In the genomic region with DNA sequence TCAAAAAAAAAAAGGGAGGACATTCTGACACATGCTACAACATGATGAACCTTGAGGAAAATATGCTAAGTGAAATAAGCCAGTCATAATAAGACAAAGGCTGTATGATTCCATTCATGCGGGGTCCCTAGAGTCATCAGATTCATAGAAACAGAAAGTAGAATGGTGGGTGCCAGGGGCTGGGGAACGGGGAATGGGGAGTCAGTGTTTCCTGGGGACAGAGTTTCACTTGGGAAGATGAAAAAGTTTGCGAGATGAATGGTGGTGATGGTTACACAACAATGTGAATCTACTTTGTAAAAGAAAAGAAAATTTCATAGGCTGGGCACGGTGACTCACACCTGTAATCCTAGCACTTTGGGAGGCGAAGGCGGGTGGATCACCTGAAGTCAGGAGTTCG, we compare ENCODE assay signal across 26 cellular contexts. TPM values are rescaled to one million over a fixed set of nuclear protein-coding genes. Genes with fewer than 3 reads are reported as not detected.
DNase-seq lines count a peak whose midpoint lies in the region; ATAC-seq and TF ChIP-seq lines count a peak whose summit lies in the region.
"Had no signal": no experiment of that assay in that cellular context is flagged by ENCODE, and none has a peak within 500 bp of the region (broad histone marks: within the 10 kb centered on the region; RNA-seq: fewer than 3 reads in every experiment).

No MANE protein-coding gene starts in this region.

- no peaks in the 10 kb centered on the region for H3K36me3 Mint-ChIP-seq in activated naive CD4-positive, alpha-beta T cell treated with anti-CD3 and anti-CD28 coated beads, Interleukin-2, amount 10 ng/mL, durations not matched to agents 7 days and 5 days
- H3K36me3 Mint-ChIP-seq in activated naive CD4-positive, alpha-beta T cell treated with anti-CD3 and anti-CD28 coated beads, Interleukin-2, amount 50 U/mL, for 72 hours, result no peaks in the 10 kb centered on the region
- H3K36me3 Mint-ChIP-seq: neural progenitor cell, type B pancreatic cell had no signal

- POLR2A ChIA-PET in PC-3 (lab: Charles Lee; ENCODE audit: unreplicated experiment), result no interaction called here

- H3F3A ChIP-seq in PC-3 (ENCODE audit: low read length, unreplicated experiment), result no peaks in the 10 kb centered on the region

- H3K27ac ChIP-seq in upper lobe of right lung (no peak overlapping the region), PC-3 (ENCODE audit: low read length) (no peak overlapping the region)
- H3K27ac ChIP-seq: ascending aorta, neural progenitor cell, parathyroid adenoma, SK-N-MC had no signal

- no peak overlapping the region for H3K4me3 Mint-ChIP-seq in activated naive CD4-positive, alpha-beta T cell treated with anti-CD3 and anti-CD28 coated beads, Interleukin-2, amount 10 ng/mL, durations not matched to agents 7 days and 5 days
- H3K4me3 Mint-ChIP-seq: endodermal cell; neural progenitor cell; T-helper 1 cell treated with Interleukin-12 subunit alpha and Interleukin-12 subunit beta and Interleukin-4 antibody, amounts not matched to agents 30 μg/mL and 1 μg/mL, for 36 hours; type B pancreatic cell had no signal

- DNase-seq in activated naive CD4-positive, alpha-beta T cell treated with Interleukin-2 at 50 U/mL for 16 hours, result peak; percentile 50
- no peak for DNase-seq in activated naive CD4-positive, alpha-beta T cell treated with anti-CD3 and anti-CD28 coated beads, Interleukin-2, amount 10 ng/mL, durations not matched to agents 7 days and 5 days
- peak in 1 of 2 donors; percentile 58 for DNase-seq in activated naive CD4-positive, alpha-beta T cell treated with anti-CD3 and anti-CD28 coated beads, Interleukin-2, amount 50 U/mL, for 72 hours (ENCODE audit: low spot score in 2 of 2)
- DNase-seq in stimulated activated CD4-positive, alpha-beta T cell treated with anti-CD3 and anti-CD28 coated beads, Interleukin-1b, Interleukin-23, amount 100 ng/mL, for 48 hours, result peak; percentile 76
- DNase-seq in upper lobe of right lung, result peak; percentile 21
- DNase-seq in hippocampal formation (lab: John Stamatoyannopoulos, UW), result no peak
- DNase-seq in PC-3, result no peak
- DNase-seq: endodermal cell, foreskin fibroblast, heart right ventricle, MV-4-11, NCI-H146, NCI-H446, small intestine, substantia nigra had no signal

- no peak overlapping the region for H3K9ac ChIP-seq in PC-3 (ENCODE audit: low read length)
- H3K9ac ChIP-seq: BLaER1 treated with 17β-estradiol and CSF1 and Interleukin-3, amounts not matched to agents 10 nM and 100 nM; neural progenitor cell; parathyroid adenoma had no signal

- H3K9me2 ChIP-seq in PC-3 (replicated peaks; ENCODE audit: low read length), result no peaks in the 10 kb centered on the region

- H3K9me3 ChIP-seq in upper lobe of right lung, result no peaks in the 10 kb centered on the region
- no peaks in the 10 kb centered on the region for H3K9me3 ChIP-seq in PC-3 (ENCODE audit: low read length)
- H3K9me3 ChIP-seq: ascending aorta; BLaER1 treated with 17β-estradiol and CSF1 and Interleukin-3, amounts not matched to agents 10 nM and 100 nM; heart right ventricle had no signal

- H3K4me1 ChIP-seq in upper lobe of right lung (peaks cover 3% of the 10 kb centered on the region), PC-3 (ENCODE audit: insufficient read depth, low read length) (no peaks in the 10 kb centered on the region)
- H3K4me1 ChIP-seq: ascending aorta, neural progenitor cell, parathyroid adenoma had no signal

- H2AFZ ChIP-seq in PC-3 (ENCODE audit: low read length), result no peak overlapping the region
- H2AFZ ChIP-seq: neural progenitor cell, parathyroid adenoma had no signal

- H3K36me3 ChIP-seq in upper lobe of right lung, result no peaks in the 10 kb centered on the region
- no peaks in the 10 kb centered on the region for H3K36me3 ChIP-seq in PC-3 (ENCODE audit: low read depth, low read length)
- H3K36me3 ChIP-seq: ascending aorta, heart right ventricle, neural progenitor cell had no signal

- intact Hi-C loops in upper lobe of right lung (cut with DNase I), result no loop called here
- intact Hi-C loops in PC-3 (cut with micrococcal nuclease), result no loop called here

- BruUV-seq in PC-3 (replicated peaks; lab: Mats Ljungman, UMichigan), result no TSS peak

- H3K27me3 Mint-ChIP-seq in activated naive CD4-positive, alpha-beta T cell treated with anti-CD3 and anti-CD28 coated beads, Interleukin-2, amount 10 ng/mL, durations not matched to agents 7 days and 5 days, result peaks cover 43% of the 10 kb centered on the region

- ATAC-seq in activated naive CD4-positive, alpha-beta T cell treated with anti-CD3 and anti-CD28 coated beads, Interleukin-2, amount 50 U/mL, for 72 hours, result peak; percentile 86 to 93
- ATAC-seq in upper lobe of right lung (no peak), PC-3 (no peak)
- ATAC-seq: esophagus mucosa, heart right ventricle had no signal

- H3K4me3 ChIP-seq in upper lobe of right lung (no peak overlapping the region), PC-3 (ENCODE audit: low read length) (no peak overlapping the region)
- H3K4me3 ChIP-seq: ascending aorta; BLaER1 treated with 17β-estradiol and CSF1 and Interleukin-3, amounts not matched to agents 10 nM and 100 nM; heart right ventricle; neural progenitor cell; SK-N-MC had no signal

- H3K4me1 Mint-ChIP-seq in activated naive CD4-positive, alpha-beta T cell treated with anti-CD3 and anti-CD28 coated beads, Interleukin-2, amount 10 ng/mL, durations not matched to agents 7 days and 5 days, result no peaks in the 10 kb centered on the region
- H3K4me1 Mint-ChIP-seq: endodermal cell, neural progenitor cell had no signal

- CTCF ChIA-PET in activated naive CD4-positive, alpha-beta T cell treated with anti-CD3 and anti-CD28 coated beads, Interleukin-2, amount 10 ng/mL, durations not matched to agents 7 days and 5 days (lab: Charles Lee), result no interaction called here
- CTCF ChIA-PET in PC-3 (lab: Charles Lee), result no interaction called here

- TF ChIP-seq CTCF in upper lobe of right lung (IDR thresholded peaks at IDR 0.05) (no peak), PC-3 (conservative IDR thresholded peaks at IDR 0.05; ENCODE audit: low read depth, low read length) (no peak)

- no peaks in the 10 kb centered on the region for H3K79me2 ChIP-seq in PC-3 (ENCODE audit: low read length)
- H3K79me2 ChIP-seq: parathyroid adenoma had no signal

- no peaks in the 10 kb centered on the region for H3K9me3 Mint-ChIP-seq in activated naive CD4-positive, alpha-beta T cell treated with anti-CD3 and anti-CD28 coated beads, Interleukin-2, amount 10 ng/mL, durations not matched to agents 7 days and 5 days
- no peaks in the 10 kb centered on the region for H3K9me3 Mint-ChIP-seq in activated naive CD4-positive, alpha-beta T cell treated with anti-CD3 and anti-CD28 coated beads, Interleukin-2, amount 50 U/mL, for 72 hours
- H3K9me3 Mint-ChIP-seq: endodermal cell; neural progenitor cell; T-helper 1 cell treated with Interleukin-12 subunit alpha and Interleukin-12 subunit beta and Interleukin-4 antibody, amounts not matched to agents 30 μg/mL and 1 μg/mL, for 36 hours; type B pancreatic cell had no signal

- H3K4me2 ChIP-seq in PC-3 (ENCODE audit: low read length), result no peak overlapping the region
- H3K4me2 ChIP-seq: neural progenitor cell had no signal

- H3K27me3 ChIP-seq in upper lobe of right lung, result no peaks in the 10 kb centered on the region
- peaks cover 51% of the 10 kb centered on the region for H3K27me3 ChIP-seq in PC-3 (ENCODE audit: low read length)
- H3K27me3 ChIP-seq: ascending aorta had no signal

- no peak overlapping the region for H3K27ac Mint-ChIP-seq in activated naive CD4-positive, alpha-beta T cell treated with anti-CD3 and anti-CD28 coated beads, Interleukin-2, amount 10 ng/mL, durations not matched to agents 7 days and 5 days
- peak overlapping the region in 1 of 2 donors; percentile 71 for H3K27ac Mint-ChIP-seq in activated naive CD4-positive, alpha-beta T cell treated with anti-CD3 and anti-CD28 coated beads, Interleukin-2, amount 50 U/mL, for 72 hours
- H3K27ac Mint-ChIP-seq: endodermal cell; neural progenitor cell; T-helper 1 cell treated with Interleukin-12 subunit alpha and Interleukin-12 subunit beta and Interleukin-4 antibody, amounts not matched to agents 30 μg/mL and 1 μg/mL, for 36 hours; type B pancreatic cell had no signal

- H4K20me1 ChIP-seq in PC-3 (ENCODE audit: low read length), result no peaks in the 10 kb centered on the region
- H4K20me1 ChIP-seq: BLaER1 treated with 17β-estradiol and CSF1 and Interleukin-3, amounts not matched to agents 10 nM and 100 nM had no signal

RNA-seq across cellular contexts. Expression of a gene that starts 6.1 kb away (rescaled TPM):
- not detected for total RNA-seq in activated naive CD4-positive, alpha-beta T cell treated with anti-CD3 and anti-CD28 coated beads, Interleukin-2, amount 50 U/mL, for 72 hours
- total RNA-seq in upper lobe of right lung, result 1.4 TPM
- not detected in 2 replicates for total RNA-seq in PC-3 (2014; rRNA removed)
- total RNA-seq: endodermal cell, esophagus mucosa, H4, OCI-LY7 had no signal

RNA-seq across cellular contexts. Expression of a gene that starts 9.3 kb away (rescaled TPM):
- not detected for total RNA-seq in activated naive CD4-positive, alpha-beta T cell treated with anti-CD3 and anti-CD28 coated beads, Interleukin-2, amount 50 U/mL, for 72 hours
- total RNA-seq in upper lobe of right lung (10.6 TPM), PC-3 (2014; rRNA removed) (not detected in 2 replicates)
- total RNA-seq: endodermal cell, OCI-LY7 had no signal

RNA-seq across cellular contexts. Expression of a gene that starts 25.0 kb away (rescaled TPM):
- total RNA-seq in activated naive CD4-positive, alpha-beta T cell treated with anti-CD3 and anti-CD28 coated beads, Interleukin-2, amount 50 U/mL, for 72 hours, result not detected
- total RNA-seq in upper lobe of right lung (4.8 TPM), PC-3 (2014; rRNA removed) (not detected in 2 replicates)
- total RNA-seq: ascending aorta, cardiac septum, endodermal cell, esophagus mucosa, H4, heart right ventricle, OCI-LY7 had no signal

RNA-seq across cellular contexts. Expression of a gene that starts 36.1 kb away (rescaled TPM):
- total RNA-seq in activated naive CD4-positive, alpha-beta T cell treated with anti-CD3 and anti-CD28 coated beads, Interleukin-2, amount 50 U/mL, for 72 hours, result under 1 TPM; 0.56 to 0.57 TPM
- total RNA-seq in upper lobe of right lung, result 0.58 TPM
- total RNA-seq in PC-3 (2014; rRNA removed), result not detected in 2 replicates
- total RNA-seq: ascending aorta, cardiac septum, endodermal cell, H4 had no signal

RNA-seq across cellular contexts. Expression of a gene that starts 57.4 kb away (rescaled TPM):
- 10 to 100 TPM; 58.9 to 84.4 TPM for total RNA-seq in activated naive CD4-positive, alpha-beta T cell treated with anti-CD3 and anti-CD28 coated beads, Interleukin-2, amount 50 U/mL, for 72 hours
- total RNA-seq in upper lobe of right lung (83.9 TPM), PC-3 (2014; rRNA removed) (317 and 376 TPM in 2 replicates)

Comparison
In these comparisons a context has a peak if more than half of its experiments do, and no peak if none do; other contexts are left out.
1. DNase-seq: peak in activated naive CD4-positive, alpha-beta T cell treated with Interleukin-2 at 50 U/mL for 16 hours (single experiment), stimulated activated CD4-positive, alpha-beta T cell treated with anti-CD3 and anti-CD28 coated beads, Interleukin-1b, Interleukin-23, amount 100 ng/mL, for 48 hours (single experiment) and upper lobe of right lung (single experiment); none in activated naive CD4-positive, alpha-beta T cell treated with anti-CD3 and anti-CD28 coated beads, Interleukin-2, amount 10 ng/mL, durations not matched to agents 7 days and 5 days (single experiment), hippocampal formation (0 of 2) and PC-3 (single experiment).
2. ATAC-seq: peak in activated naive CD4-positive, alpha-beta T cell treated with anti-CD3 and anti-CD28 coated beads, Interleukin-2, amount 50 U/mL, for 72 hours (2 of 2); none in upper lobe of right lung (single experiment) and PC-3 (single experiment).
3. RNA of a gene that starts 9.3 kb away (total RNA-seq): 10.6 TPM in upper lobe of right lung (single experiment); not detected in activated naive CD4-positive, alpha-beta T cell treated with anti-CD3 and anti-CD28 coated beads, Interleukin-2, amount 50 U/mL, for 72 hours and not detected in PC-3; every median in the first group is over 10 times any median in the second.